In genomic region chr6:36326351-36326995, GRCh38 we compare ENCODE assay signal across 16 cellular contexts. TPM values are rescaled to one million over a fixed set of nuclear protein-coding genes. Genes with fewer than 3 reads are reported as not detected.
DNase-seq lines count a peak whose midpoint lies in the region; ATAC-seq and TF ChIP-seq lines count a peak whose summit lies in the region.
"Had no signal": no experiment of that assay in that cellular context is flagged by ENCODE, and none has a peak within 500 bp of the region (broad histone marks: within the 10 kb centered on the region; RNA-seq: fewer than 3 reads in every experiment).

No MANE protein-coding gene starts in this region.

- H3K27me3 Mint-ChIP-seq in nephron progenitor cell (ENCODE audit: low read depth, poor library complexity), result peaks cover 16% of the 10 kb centered on the region

- H3K9me3 Mint-ChIP-seq in nephron progenitor cell, result no peaks in the 10 kb centered on the region

- H3K36me3 ChIP-seq in BLaER1 (no peaks in the 10 kb centered on the region), gastrocnemius medialis (no peaks in the 10 kb centered on the region)
- H3K36me3 ChIP-seq: thyroid gland had no signal

- no peak overlapping the region for H3K27ac Mint-ChIP-seq in nephron progenitor cell

- H3K4me2 ChIP-seq in BLaER1, result peak overlapping the region; percentile 89

- H3K4me3 Mint-ChIP-seq in nephron progenitor cell, result no peak overlapping the region

- peak overlapping the region; percentile 44; the same call in 1 of the 2 replicates for H3K27ac ChIP-seq in BLaER1
- no peak overlapping the region for H3K27ac ChIP-seq in gastrocnemius medialis
- H3K27ac ChIP-seq: thyroid gland had no signal

- H3K9me3 ChIP-seq in BLaER1 (no peaks in the 10 kb centered on the region), gastrocnemius medialis (no peaks in the 10 kb centered on the region)
- H3K9me3 ChIP-seq: thyroid gland had no signal

- TF ChIP-seq CTCF in fibroblast of pulmonary artery (IDR thresholded peaks at IDR 0.05; ENCODE audit: low read length, missing control alignments) (no peak), nephron progenitor cell (IDR thresholded peaks at IDR 0.05) (no peak), gastrocnemius medialis (IDR thresholded peaks at IDR 0.05 in 4 of 5, conservative IDR thresholded peaks at IDR 0.05 in 1 of 5) (no peak)

- no peak overlapping the region; the same call in 1 of the 2 replicates for H3K9ac ChIP-seq in BLaER1

- peak; percentile 55 for DNase-seq in LHCN-M2 (ENCODE audit: low read depth)
- DNase-seq in fibroblast of pulmonary artery (ENCODE audit: low read depth), result peak; percentile 12
- DNase-seq in nephron progenitor cell, result peak; percentile 44
- DNase-seq in MV-4-11 (lab: John Stamatoyannopoulos, UW), result no peak
- DNase-seq in gastrocnemius medialis, result no peak
- no peak for DNase-seq in HT-29 (ENCODE audit: low spot score)
- DNase-seq: activated effector memory CD4-positive, alpha-beta T cell treated with Interleukin-2 at 50 U/mL for 16 hours; NCI-H2029 treated with DMSO at 0.1 percent for 48 hours; thyroid gland had no signal

- in situ Hi-C loops in gastrocnemius medialis (cut with MboI; ENCODE audit: low sequenced_read_pairs in 4 of 4), result no loop called here

- no peaks in the 10 kb centered on the region for H4K20me1 ChIP-seq in BLaER1

- ATAC-seq in GM21515 (IDR thresholded peaks at IDR 0.05; ENCODE audit: unreplicated experiment) (no peak), gastrocnemius medialis (no peak)

- H3K4me1 ChIP-seq in BLaER1, result peaks cover 93% of the 10 kb centered on the region
- H3K4me1 ChIP-seq in gastrocnemius medialis, result no peaks in the 10 kb centered on the region
- H3K4me1 ChIP-seq: thyroid gland had no signal

- H3K4me3 ChIP-seq in BLaER1, result peak overlapping the region; percentile 2; the same call in 1 of the 2 replicates
- no peak overlapping the region for H3K4me3 ChIP-seq in fibroblast of pulmonary artery (replicated peaks; ENCODE audit: low read depth, low read length)
- H3K4me3 ChIP-seq in gastrocnemius medialis, result no peak overlapping the region
- H3K4me3 ChIP-seq: thyroid gland had no signal

- no peak for TF ChIP-seq POLR2A in gastrocnemius medialis (IDR thresholded peaks at IDR 0.05)

- H3K36me3 Mint-ChIP-seq in nephron progenitor cell (ENCODE audit: low read depth), result no peaks in the 10 kb centered on the region

- H3K27me3 ChIP-seq in BLaER1 (no peaks in the 10 kb centered on the region), gastrocnemius medialis (peaks cover 0 to 5% (median 0%) of the 10 kb centered on the region in 3 donors)
- H3K27me3 ChIP-seq: thyroid gland had no signal

- peaks cover 69% of the 10 kb centered on the region for H3K4me1 Mint-ChIP-seq in nephron progenitor cell

- intact Hi-C loops in gastrocnemius medialis (cut with DNase I; ENCODE audit: low total_unique reads), result no loop called here

RNA-seq across cellular contexts. Expression of gene BNIP5, which starts 10.2 kb away (rescaled TPM):
- total RNA-seq in LHCN-M2 (2014; rRNA removed) (not detected in 2 replicates), gastrocnemius medialis (not detected)
- not detected for polyA plus RNA-seq in LHCN-M2 (2012)
- 3.6 and 4.6 TPM in 2 replicates for total RNA-seq in HT-29 (2014; rRNA removed; shearing (Covaris generic))
- total RNA-seq: astrocyte, mononuclear cell, OCI-LY7, pulmonary artery endothelial cell, thyroid gland had no signal
- polyA plus RNA-seq: BJ had no signal

RNA-seq across cellular contexts. Expression of gene PNPLA1, which starts 56.6 kb away (rescaled TPM):
- total RNA-seq in LHCN-M2 (2014; rRNA removed), result not detected in 2 replicates
- polyA plus RNA-seq in LHCN-M2 (2012), result not detected
- not detected for total RNA-seq in gastrocnemius medialis
- 0.23 and 0.38 TPM in 2 replicates for total RNA-seq in HT-29 (2014; rRNA removed; shearing (Covaris generic))
- total RNA-seq: astrocyte, OCI-LY7, pulmonary artery endothelial cell had no signal
- polyA plus RNA-seq: BJ had no signal

Comparison
In these comparisons a context has a peak if more than half of its experiments do, and no peak if none do; other contexts are left out.
1. DNase-seq: peak in LHCN-M2 (single experiment), fibroblast of pulmonary artery (single experiment) and nephron progenitor cell (single experiment); none in MV-4-11 (single experiment), gastrocnemius medialis (0 of 2) and HT-29 (single experiment).